ENCODE assay signal across 1 cellular context in the genomic region with DNA sequence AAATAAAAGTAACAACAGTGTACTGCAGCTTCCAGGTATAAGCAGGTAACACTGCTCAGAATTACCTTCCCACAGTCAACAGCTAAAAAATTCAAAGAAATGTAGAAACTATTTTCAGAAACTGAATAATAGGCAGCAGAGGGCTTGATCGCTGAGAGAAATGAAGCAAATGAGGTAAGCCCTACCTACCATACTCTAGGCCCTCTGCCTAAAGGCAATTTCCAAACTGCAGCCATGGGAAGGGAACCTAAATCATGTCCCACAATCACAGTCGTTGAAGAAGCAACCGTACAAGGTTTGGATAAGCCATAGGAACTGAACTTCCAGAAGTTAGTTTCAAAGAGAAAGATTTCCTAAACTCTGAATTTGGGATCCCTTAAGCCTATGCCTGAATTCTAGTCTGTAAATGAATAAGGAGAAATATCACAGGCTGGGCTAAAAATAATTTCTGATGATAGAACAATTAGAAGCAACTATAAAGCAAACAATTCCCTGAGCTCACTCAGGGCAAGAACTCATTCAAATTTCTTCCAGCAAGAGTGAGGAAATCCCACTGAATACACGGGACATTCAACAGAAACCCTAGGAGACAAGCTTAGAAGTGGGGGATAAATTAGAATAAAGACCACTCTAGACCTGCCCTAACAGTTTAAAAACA.
TF ChIP-seq lines count a peak whose summit lies in the region.

No MANE protein-coding gene starts in this region.

TF ChIP-seq in GM23338, 12 proteins besides CTCF, POLR2A, EP300 and RAD21:
- no peak for TF ChIP-seq STAT1 (IDR thresholded peaks at IDR 0.05; ENCODE audit: unreplicated experiment)
- TF ChIP-seq JUNB (IDR thresholded peaks at IDR 0.05; ENCODE audit: unreplicated experiment): no peak
- TF ChIP-seq, protein P1, sequence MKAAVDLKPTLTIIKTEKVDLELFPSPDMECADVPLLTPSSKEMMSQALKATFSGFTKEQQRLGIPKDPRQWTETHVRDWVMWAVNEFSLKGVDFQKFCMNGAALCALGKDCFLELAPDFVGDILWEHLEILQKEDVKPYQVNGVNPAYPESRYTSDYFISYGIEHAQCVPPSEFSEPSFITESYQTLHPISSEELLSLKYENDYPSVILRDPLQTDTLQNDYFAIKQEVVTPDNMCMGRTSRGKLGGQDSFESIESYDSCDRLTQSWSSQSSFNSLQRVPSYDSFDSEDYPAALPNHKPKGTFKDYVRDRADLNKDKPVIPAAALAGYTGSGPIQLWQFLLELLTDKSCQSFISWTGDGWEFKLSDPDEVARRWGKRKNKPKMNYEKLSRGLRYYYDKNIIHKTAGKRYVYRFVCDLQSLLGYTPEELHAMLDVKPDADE (IDR thresholded peaks at IDR 0.05): no peak
- TF ChIP-seq, protein P2, sequence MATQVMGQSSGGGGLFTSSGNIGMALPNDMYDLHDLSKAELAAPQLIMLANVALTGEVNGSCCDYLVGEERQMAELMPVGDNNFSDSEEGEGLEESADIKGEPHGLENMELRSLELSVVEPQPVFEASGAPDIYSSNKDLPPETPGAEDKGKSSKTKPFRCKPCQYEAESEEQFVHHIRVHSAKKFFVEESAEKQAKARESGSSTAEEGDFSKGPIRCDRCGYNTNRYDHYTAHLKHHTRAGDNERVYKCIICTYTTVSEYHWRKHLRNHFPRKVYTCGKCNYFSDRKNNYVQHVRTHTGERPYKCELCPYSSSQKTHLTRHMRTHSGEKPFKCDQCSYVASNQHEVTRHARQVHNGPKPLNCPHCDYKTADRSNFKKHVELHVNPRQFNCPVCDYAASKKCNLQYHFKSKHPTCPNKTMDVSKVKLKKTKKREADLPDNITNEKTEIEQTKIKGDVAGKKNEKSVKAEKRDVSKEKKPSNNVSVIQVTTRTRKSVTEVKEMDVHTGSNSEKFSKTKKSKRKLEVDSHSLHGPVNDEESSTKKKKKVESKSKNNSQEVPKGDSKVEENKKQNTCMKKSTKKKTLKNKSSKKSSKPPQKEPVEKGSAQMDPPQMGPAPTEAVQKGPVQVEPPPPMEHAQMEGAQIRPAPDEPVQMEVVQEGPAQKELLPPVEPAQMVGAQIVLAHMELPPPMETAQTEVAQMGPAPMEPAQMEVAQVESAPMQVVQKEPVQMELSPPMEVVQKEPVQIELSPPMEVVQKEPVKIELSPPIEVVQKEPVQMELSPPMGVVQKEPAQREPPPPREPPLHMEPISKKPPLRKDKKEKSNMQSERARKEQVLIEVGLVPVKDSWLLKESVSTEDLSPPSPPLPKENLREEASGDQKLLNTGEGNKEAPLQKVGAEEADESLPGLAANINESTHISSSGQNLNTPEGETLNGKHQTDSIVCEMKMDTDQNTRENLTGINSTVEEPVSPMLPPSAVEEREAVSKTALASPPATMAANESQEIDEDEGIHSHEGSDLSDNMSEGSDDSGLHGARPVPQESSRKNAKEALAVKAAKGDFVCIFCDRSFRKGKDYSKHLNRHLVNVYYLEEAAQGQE (IDR thresholded peaks at IDR 0.05; ENCODE audit: unreplicated experiment): no peak
- no peak for TF ChIP-seq ZNF114 (CRISPR knock-in tag; IDR thresholded peaks at IDR 0.05)
- TF ChIP-seq POLR2AphosphoS5 (IDR thresholded peaks at IDR 0.05; ENCODE audit: low read depth): no peak
- no peak for TF ChIP-seq NANOG (IDR thresholded peaks at IDR 0.05; ENCODE audit: borderline replicate concordance)
- TF ChIP-seq, protein P3, sequence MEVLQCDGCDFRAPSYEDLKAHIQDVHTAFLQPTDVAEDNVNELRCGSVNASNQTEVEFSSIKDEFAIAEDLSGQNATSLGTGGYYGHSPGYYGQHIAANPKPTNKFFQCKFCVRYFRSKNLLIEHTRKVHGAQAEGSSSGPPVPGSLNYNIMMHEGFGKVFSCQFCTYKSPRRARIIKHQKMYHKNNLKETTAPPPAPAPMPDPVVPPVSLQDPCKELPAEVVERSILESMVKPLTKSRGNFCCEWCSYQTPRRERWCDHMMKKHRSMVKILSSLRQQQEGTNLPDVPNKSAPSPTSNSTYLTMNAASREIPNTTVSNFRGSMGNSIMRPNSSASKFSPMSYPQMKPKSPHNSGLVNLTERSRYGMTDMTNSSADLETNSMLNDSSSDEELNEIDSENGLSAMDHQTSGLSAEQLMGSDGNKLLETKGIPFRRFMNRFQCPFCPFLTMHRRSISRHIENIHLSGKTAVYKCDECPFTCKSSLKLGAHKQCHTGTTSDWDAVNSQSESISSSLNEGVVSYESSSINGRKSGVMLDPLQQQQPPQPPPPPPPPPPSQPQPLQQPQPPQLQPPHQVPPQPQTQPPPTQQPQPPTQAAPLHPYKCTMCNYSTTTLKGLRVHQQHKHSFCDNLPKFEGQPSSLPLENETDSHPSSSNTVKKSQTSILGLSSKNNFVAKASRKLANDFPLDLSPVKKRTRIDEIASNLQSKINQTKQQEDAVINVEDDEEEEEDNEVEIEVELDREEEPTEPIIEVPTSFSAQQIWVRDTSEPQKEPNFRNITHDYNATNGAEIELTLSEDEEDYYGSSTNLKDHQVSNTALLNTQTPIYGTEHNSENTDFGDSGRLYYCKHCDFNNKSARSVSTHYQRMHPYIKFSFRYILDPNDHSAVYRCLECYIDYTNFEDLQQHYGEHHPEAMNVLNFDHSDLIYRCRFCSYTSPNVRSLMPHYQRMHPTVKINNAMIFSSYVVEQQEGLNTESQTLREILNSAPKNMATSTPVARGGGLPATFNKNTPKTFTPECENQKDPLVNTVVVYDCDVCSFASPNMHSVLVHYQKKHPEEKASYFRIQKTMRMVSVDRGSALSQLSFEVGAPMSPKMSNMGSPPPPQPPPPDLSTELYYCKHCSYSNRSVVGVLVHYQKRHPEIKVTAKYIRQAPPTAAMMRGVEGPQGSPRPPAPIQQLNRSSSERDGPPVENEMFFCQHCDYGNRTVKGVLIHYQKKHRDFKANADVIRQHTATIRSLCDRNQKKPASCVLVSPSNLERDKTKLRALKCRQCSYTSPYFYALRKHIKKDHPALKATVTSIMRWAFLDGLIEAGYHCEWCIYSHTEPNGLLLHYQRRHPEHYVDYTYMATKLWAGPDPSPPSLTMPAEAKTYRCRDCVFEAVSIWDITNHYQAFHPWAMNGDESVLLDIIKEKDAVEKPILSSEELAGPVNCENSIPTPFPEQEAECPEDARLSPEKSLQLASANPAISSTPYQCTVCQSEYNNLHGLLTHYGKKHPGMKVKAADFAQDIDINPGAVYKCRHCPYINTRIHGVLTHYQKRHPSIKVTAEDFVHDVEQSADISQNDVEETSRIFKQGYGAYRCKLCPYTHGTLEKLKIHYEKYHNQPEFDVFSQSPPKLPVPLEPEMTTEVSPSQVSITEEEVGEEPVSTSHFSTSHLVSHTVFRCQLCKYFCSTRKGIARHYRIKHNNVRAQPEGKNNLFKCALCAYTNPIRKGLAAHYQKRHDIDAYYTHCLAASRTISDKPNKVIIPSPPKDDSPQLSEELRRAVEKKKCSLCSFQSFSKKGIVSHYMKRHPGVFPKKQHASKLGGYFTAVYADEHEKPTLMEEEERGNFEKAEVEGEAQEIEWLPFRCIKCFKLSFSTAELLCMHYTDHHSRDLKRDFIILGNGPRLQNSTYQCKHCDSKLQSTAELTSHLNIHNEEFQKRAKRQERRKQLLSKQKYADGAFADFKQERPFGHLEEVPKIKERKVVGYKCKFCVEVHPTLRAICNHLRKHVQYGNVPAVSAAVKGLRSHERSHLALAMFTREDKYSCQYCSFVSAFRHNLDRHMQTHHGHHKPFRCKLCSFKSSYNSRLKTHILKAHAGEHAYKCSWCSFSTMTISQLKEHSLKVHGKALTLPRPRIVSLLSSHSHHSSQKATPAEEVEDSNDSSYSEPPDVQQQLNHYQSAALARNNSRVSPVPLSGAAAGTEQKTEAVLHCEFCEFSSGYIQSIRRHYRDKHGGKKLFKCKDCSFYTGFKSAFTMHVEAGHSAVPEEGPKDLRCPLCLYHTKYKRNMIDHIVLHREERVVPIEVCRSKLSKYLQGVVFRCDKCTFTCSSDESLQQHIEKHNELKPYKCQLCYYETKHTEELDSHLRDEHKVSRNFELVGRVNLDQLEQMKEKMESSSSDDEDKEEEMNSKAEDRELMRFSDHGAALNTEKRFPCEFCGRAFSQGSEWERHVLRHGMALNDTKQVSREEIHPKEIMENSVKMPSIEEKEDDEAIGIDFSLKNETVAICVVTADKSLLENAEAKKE (CRISPR knock-in tag; IDR thresholded peaks at IDR 0.05): no peak
- TF ChIP-seq CREB1 (CRISPR knock-in tag; IDR thresholded peaks at IDR 0.05; ENCODE audit: low read depth): no peak
TF ChIP-seq in GM23338: peak in this region for 0.
